ENCODE assay signal across 21 cellular contexts in the genomic region with DNA sequence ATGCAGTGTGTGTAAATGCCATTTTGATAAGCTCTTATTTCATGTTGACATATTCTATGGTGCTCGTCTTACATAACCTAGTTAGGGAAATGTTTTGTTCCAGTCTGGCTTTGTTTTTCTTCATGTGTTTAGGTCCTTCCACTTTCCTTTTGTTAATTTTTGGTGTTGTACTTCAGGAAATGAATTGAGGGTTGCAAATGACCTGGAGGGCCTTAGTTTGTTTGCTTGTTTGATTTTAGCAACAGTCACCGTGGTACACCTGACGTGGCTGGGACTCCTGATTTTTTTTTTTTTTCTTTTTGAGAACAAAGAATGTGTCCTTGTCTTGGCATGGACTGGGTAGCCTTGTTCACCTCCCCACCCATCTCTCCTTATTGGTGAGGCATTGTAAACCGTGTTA.
DNase-seq lines count a peak whose midpoint lies in the region; ATAC-seq and TF ChIP-seq lines count a peak whose summit lies in the region.
"Had no signal": no experiment of that assay in that cellular context is flagged by ENCODE, and none has a peak within 500 bp of the region (broad histone marks: within the 10 kb centered on the region; RNA-seq: fewer than 3 reads in every experiment).

No MANE protein-coding gene starts in this region.

- H3K4me3 ChIP-seq in Panc1 (ENCODE audit: low read depth in 2 of 2, low read length in 2 of 2) (no peak overlapping the region), iPS-20b (ENCODE audit: low read length) (no peak overlapping the region)
- H3K4me3 ChIP-seq: spleen had no signal

- POLR2A ChIA-PET in Panc1 (lab: Charles Lee): interaction anchor here (0.7 kb wide), 1 partner anchor 326 kb away, joined by 13 read pairs; no protein-coding TSS in a partner anchor

- intact Hi-C loops in Panc1 (cut with micrococcal nuclease; ENCODE audit: unreplicated experiment): no loop called here

- CTCF ChIA-PET in Panc1 (lab: Charles Lee): interaction anchor here (0.5 kb wide), 1 partner anchor 324 kb away, joined by 3 read pairs; no protein-coding TSS in a partner anchor

- peak overlapping the region; percentile 85 for H3K27ac Mint-ChIP-seq in progenitor cell of endocrine pancreas
- H3K27ac Mint-ChIP-seq: activated B cell treated with CpG ODN at 0.5 μM for 24 hours; activated CD4-positive, alpha-beta memory T cell treated with anti-CD3 and anti-CD28 coated beads for 36 hours; dendritic cell treated with granulocyte-macrophage colony-stimulating factor and Interleukin-4, amounts not matched to agents 40 ng/mL and 50 ng/mL, for 4 days had no signal

- in situ Hi-C loops in Panc1 (cut with HindIII; ENCODE audit: low pct_unique_long_range_greater_than_20kb, low sequenced_read_pairs): no loop called here

- DNase-seq in NCI-H2029 (lab: John Stamatoyannopoulos, UW) (peak; percentile 8), Panc1 (ENCODE audit: low read depth, low spot score) (no peak), progenitor cell of endocrine pancreas (ENCODE audit: low spot score, unreplicated experiment) (no peak), H4 (ENCODE audit: low spot score) (no peak), RPMI8226 (no peak), HuH-7.5 (ENCODE audit: low spot score) (no peak), NCI-H128 (lab: John Stamatoyannopoulos, UW; ENCODE audit: unreplicated experiment) (no peak)
- DNase-seq: activated B cell treated with CpG ODN at 0.5 μM for 24 hours; activated CD4-positive, alpha-beta memory T cell treated with anti-CD3 and anti-CD28 coated beads for 36 hours; activated effector memory CD4-positive, alpha-beta T cell treated with anti-CD3 and anti-CD28 coated beads, Interleukin-2, amount 50 U/mL, for 16 hours; AML-193; DMS79 treated with DMSO at 0.1 percent for 48 hours; hippocampal formation; islet precursor cell; NCI-H1105 treated with DMSO at 0.1 percent for 48 hours; NCI-H345; spleen; stimulated activated CD4-positive, alpha-beta T cell treated with anti-CD3 and anti-CD28 coated beads, Interleukin-4, amount 100 ng/mL, for 4 hours had no signal

- H3K36me3 Mint-ChIP-seq in progenitor cell of endocrine pancreas (ENCODE audit: insufficient read depth): no peaks in the 10 kb centered on the region
- H3K36me3 Mint-ChIP-seq: activated CD4-positive, alpha-beta memory T cell treated with anti-CD3 and anti-CD28 coated beads for 36 hours had no signal

- TF ChIP-seq CTCF in Panc1 (IDR thresholded peaks at IDR 0.05) (no peak), progenitor cell of endocrine pancreas (IDR thresholded peaks at IDR 0.05; ENCODE audit: unreplicated experiment) (no peak)

- H3K9me3 Mint-ChIP-seq in progenitor cell of endocrine pancreas (ENCODE audit: low read depth): no peaks in the 10 kb centered on the region
- H3K9me3 Mint-ChIP-seq: activated B cell treated with CpG ODN at 0.5 μM for 24 hours; activated CD4-positive, alpha-beta memory T cell treated with anti-CD3 and anti-CD28 coated beads for 36 hours; dendritic cell treated with granulocyte-macrophage colony-stimulating factor and Interleukin-4, amounts not matched to agents 40 ng/mL and 50 ng/mL, for 4 days had no signal

- H3K27me3 Mint-ChIP-seq in progenitor cell of endocrine pancreas: no peaks in the 10 kb centered on the region
- H3K27me3 Mint-ChIP-seq: activated B cell treated with CpG ODN at 0.5 μM for 24 hours; dendritic cell treated with granulocyte-macrophage colony-stimulating factor and Interleukin-4, amounts not matched to agents 40 ng/mL and 50 ng/mL, for 4 days had no signal

- peak overlapping the region; percentile 39; the same call in 1 of the 2 replicates for H3K27ac ChIP-seq in Panc1 (ENCODE audit: low read length)
- H3K27ac ChIP-seq in iPS-20b (ENCODE audit: low read length): peak overlapping the region; percentile 25
- H3K27ac ChIP-seq: spleen had no signal

- H3K36me3 ChIP-seq in Panc1 (ENCODE audit: control insufficient read depth, insufficient read depth, low read length): no peaks in the 10 kb centered on the region
- peaks cover 3% of the 10 kb centered on the region; the same call in 1 of the 2 replicates for H3K36me3 ChIP-seq in iPS-20b (ENCODE audit: insufficient read depth, low read depth, low read length)
- H3K36me3 ChIP-seq: spleen had no signal

- BruUV-seq in Panc1 (replicated peaks; lab: Mats Ljungman, UMichigan): no TSS peak

- peaks cover 18% of the 10 kb centered on the region for H3K4me1 Mint-ChIP-seq in progenitor cell of endocrine pancreas (ENCODE audit: low read depth)
- H3K4me1 Mint-ChIP-seq: activated B cell treated with CpG ODN at 0.5 μM for 24 hours had no signal

- no peaks in the 10 kb centered on the region for H3K27me3 ChIP-seq in Panc1 (ENCODE audit: control insufficient read depth, insufficient read depth, low read length)
- H3K27me3 ChIP-seq in iPS-20b (ENCODE audit: insufficient read depth, low read length): no peaks in the 10 kb centered on the region
- H3K27me3 ChIP-seq: spleen had no signal

- H3K9me3 ChIP-seq in Panc1 (ENCODE audit: control insufficient read depth, insufficient read depth, low read depth, low read length) (no peaks in the 10 kb centered on the region), iPS-20b (ENCODE audit: insufficient read depth, low read depth, low read length) (0 out of 2 replicates have a peak, but pooled peaks cover 2% of the 10 kb centered on the region)
- H3K9me3 ChIP-seq: spleen had no signal

- H3K9ac ChIP-seq in iPS-20b (ENCODE audit: low read depth, low read length): no peak overlapping the region; the same call in 1 of the 2 replicates

- no peak for ATAC-seq in Panc1
- ATAC-seq: SK-N-SH treated with all-trans-retinoic acid at 6 μM for 48 hours had no signal

- H3K4me1 ChIP-seq in Panc1 (ENCODE audit: control insufficient read depth, insufficient read depth, low read length) (peaks cover 18% of the 10 kb centered on the region), iPS-20b (ENCODE audit: insufficient read depth, low read length) (peaks cover 28% of the 10 kb centered on the region; the same call in 1 of the 2 replicates)

- H3K4me3 Mint-ChIP-seq in progenitor cell of endocrine pancreas (ENCODE audit: low read depth): no peak overlapping the region
- H3K4me3 Mint-ChIP-seq: activated B cell treated with CpG ODN at 0.5 μM for 24 hours; activated CD4-positive, alpha-beta memory T cell treated with anti-CD3 and anti-CD28 coated beads for 36 hours; dendritic cell treated with granulocyte-macrophage colony-stimulating factor and Interleukin-4, amounts not matched to agents 40 ng/mL and 50 ng/mL, for 4 days had no signal
